ENCODE assay signal across 1 cellular context in the genomic region with DNA sequence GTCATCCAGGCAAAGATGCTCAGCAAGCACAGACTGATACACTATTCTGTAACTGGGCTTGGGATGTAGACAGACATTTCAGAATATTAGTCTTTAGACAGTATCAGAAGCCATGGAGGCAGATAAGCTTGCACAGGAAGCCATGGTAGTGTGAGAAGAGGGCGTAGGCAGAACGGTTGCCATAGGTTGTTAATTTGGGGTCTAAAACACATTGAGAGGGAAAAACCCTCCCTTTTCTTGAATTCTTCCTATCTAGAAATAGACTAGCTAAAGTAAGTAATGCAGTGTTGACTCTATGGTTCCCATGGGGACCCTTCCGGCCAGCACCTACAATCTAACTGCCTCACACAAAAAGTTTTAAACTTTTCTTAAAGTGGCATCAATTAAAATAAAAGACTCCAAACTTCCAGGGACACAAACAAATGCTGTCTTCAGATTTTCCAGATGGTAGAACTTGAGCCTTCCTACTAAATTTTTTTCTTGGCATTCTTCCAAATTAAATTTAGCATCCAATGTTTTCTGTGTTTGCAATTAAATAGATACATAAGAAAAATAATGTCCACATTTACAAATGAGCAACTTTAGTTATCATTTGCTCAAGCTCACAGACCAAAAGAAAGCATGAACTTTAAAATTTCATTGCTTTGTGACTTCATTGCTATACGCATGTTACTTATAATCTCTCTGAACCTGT.
TF ChIP-seq lines count a peak whose summit lies in the region.

No MANE protein-coding gene starts in this region.

TF ChIP-seq in neural cell, 6 proteins besides CTCF, POLR2A, EP300 and RAD21:
- TF ChIP-seq, protein P1, sequence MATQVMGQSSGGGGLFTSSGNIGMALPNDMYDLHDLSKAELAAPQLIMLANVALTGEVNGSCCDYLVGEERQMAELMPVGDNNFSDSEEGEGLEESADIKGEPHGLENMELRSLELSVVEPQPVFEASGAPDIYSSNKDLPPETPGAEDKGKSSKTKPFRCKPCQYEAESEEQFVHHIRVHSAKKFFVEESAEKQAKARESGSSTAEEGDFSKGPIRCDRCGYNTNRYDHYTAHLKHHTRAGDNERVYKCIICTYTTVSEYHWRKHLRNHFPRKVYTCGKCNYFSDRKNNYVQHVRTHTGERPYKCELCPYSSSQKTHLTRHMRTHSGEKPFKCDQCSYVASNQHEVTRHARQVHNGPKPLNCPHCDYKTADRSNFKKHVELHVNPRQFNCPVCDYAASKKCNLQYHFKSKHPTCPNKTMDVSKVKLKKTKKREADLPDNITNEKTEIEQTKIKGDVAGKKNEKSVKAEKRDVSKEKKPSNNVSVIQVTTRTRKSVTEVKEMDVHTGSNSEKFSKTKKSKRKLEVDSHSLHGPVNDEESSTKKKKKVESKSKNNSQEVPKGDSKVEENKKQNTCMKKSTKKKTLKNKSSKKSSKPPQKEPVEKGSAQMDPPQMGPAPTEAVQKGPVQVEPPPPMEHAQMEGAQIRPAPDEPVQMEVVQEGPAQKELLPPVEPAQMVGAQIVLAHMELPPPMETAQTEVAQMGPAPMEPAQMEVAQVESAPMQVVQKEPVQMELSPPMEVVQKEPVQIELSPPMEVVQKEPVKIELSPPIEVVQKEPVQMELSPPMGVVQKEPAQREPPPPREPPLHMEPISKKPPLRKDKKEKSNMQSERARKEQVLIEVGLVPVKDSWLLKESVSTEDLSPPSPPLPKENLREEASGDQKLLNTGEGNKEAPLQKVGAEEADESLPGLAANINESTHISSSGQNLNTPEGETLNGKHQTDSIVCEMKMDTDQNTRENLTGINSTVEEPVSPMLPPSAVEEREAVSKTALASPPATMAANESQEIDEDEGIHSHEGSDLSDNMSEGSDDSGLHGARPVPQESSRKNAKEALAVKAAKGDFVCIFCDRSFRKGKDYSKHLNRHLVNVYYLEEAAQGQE (IDR thresholded peaks at IDR 0.05; ENCODE audit: borderline replicate concordance) = no peak
- TF ChIP-seq MXI1 (conservative IDR thresholded peaks at IDR 0.05; ENCODE audit: poor library complexity, severe bottlenecking) (no peak), POLR2AphosphoS5 (IDR thresholded peaks at IDR 0.05) (no peak), TAF1 (IDR thresholded peaks at IDR 0.05; ENCODE audit: low read depth) (no peak), EZH2 (IDR thresholded peaks at IDR 0.05; ENCODE audit: borderline replicate concordance, insufficient read depth, low read length, poor library complexity, severe bottlenecking) (no peak), SMC3 (conservative IDR thresholded peaks at IDR 0.05; ENCODE audit: poor library complexity) (no peak)
TF ChIP-seq in neural cell: peak in this region for 0.
